ENCODE assay signal across 8 cellular contexts in the genomic region with DNA sequence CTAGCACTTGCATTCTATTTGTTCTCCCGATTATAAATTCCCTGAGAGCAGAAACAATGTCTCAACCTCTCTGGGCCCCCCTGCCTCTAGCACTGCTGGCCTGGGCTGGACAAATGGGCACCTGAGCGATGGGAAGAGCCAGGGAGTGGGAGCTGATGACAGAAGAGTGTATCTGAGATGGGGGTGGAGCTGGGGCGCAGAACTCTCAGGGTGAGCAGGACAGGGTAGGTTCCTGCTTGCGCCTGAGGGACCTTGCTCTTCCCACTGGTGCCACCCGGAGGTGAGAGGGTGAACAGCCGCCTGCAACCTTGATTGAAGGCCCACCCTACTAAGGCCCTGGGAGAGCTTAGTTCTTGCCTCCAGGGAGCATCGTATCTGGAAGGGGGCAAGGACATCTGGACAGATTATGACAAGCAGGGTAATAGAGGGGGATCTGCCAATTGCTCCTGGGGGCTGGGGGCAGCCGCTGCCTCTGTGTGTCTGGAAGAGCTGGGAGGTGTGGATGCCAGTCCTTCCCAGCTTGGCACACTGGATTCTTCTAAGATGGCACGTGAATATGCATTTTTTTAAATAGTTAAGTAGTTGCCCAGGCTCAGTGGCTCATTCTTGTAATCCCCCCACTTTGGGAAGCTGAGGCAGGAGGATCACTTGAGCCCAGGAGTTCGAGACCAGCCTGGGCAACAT. TPM values are rescaled to one million over a fixed set of nuclear protein-coding genes. Genes with fewer than 3 reads are reported as not detected.
DNase-seq lines count a peak whose midpoint lies in the region; ATAC-seq and TF ChIP-seq lines count a peak whose summit lies in the region.

No MANE protein-coding gene starts in this region.

- CTCF ChIA-PET in BJ (lab: Yijun Ruan, JAX) = interaction anchor here (0.5 to 4.8 kb wide), 36 partner anchors 8 to 294 kb away, joined by 3 to 26 read pairs (median 4); a partner anchor contains a TSS

- H3K27me3 ChIP-seq in BJ (ENCODE audit: control insufficient read depth, insufficient read depth, low read length) = no peaks in the 10 kb centered on the region

- DNase-seq in BJ (ENCODE audit: low read depth) = no peak
- peak; percentile 47 for DNase-seq in NCI-H1092 (lab: John Stamatoyannopoulos, UW)
- DNase-seq in UCSD-AML1 (lab: John Stamatoyannopoulos, UW; ENCODE audit: unreplicated experiment) = peak; percentile 67
- DNase-seq in epithelial cell of esophagus (ENCODE audit: low read depth) = peak; percentile 75
- peak; percentile 16 for DNase-seq in middle frontal gyrus (ENCODE audit: extremely low spot score, low spot score)
- DNase-seq in superior temporal gyrus (ENCODE audit: extremely low spot score) = peak; percentile 81
- no peak for DNase-seq in NCI-H1930 (lab: John Stamatoyannopoulos, UW)

- TF ChIP-seq CTCF in BJ (IDR thresholded peaks at IDR 0.05; ENCODE audit: insufficient read depth, low read depth, low read length) = peak; percentile 86
- peak; percentile 78 for TF ChIP-seq CTCF in epithelial cell of esophagus (IDR thresholded peaks at IDR 0.05; ENCODE audit: insufficient read depth, low read depth, low read length, missing control alignments)

- POLR2A ChIA-PET in BJ (lab: Charles Lee) = no interaction called here

- H3K36me3 ChIP-seq in BJ (ENCODE audit: control insufficient read depth, insufficient read depth, low read length) = peaks cover 14% of the 10 kb centered on the region

- ATAC-seq in GM18498 (IDR thresholded peaks at IDR 0.05; ENCODE audit: unreplicated experiment) = peak; percentile 69

- H3K4me3 ChIP-seq in BJ (ENCODE audit: low read depth, low read length) = no peak overlapping the region
- no peak overlapping the region for H3K4me3 ChIP-seq in epithelial cell of esophagus (ENCODE audit: low read length)

RNA-seq across cellular contexts. Expression of a gene that starts 43.0 kb away (rescaled TPM):
- 45.2 and 67.0 TPM in 2 replicates for polyA plus RNA-seq in BJ (2011; rRNA removed)
- 20.1 and 25.6 TPM in 2 replicates for polyA minus RNA-seq in BJ (2011; rRNA and poly(A)+ RNA removed)

Comparison
In these comparisons a context has a peak if more than half of its experiments do, and no peak if none do; other contexts are left out.
1. DNase-seq: peak in NCI-H1092 (single experiment), UCSD-AML1 (single experiment), epithelial cell of esophagus (single experiment), middle frontal gyrus (single experiment) and superior temporal gyrus (single experiment); none in BJ (single experiment) and NCI-H1930 (0 of 2).